Comparison of ENCODE assay signal across 14 cellular contexts in genomic region chr12:120242275-120242799, GRCh38. TPM values are rescaled to one million over a fixed set of nuclear protein-coding genes. Genes with fewer than 3 reads are reported as not detected.
A peak's percentile ranks its signal among the peaks of the same experiment; 100 is the strongest.
DNase-seq lines count a peak whose midpoint lies in the region; ATAC-seq, FAIRE-seq and TF ChIP-seq lines count a peak whose summit lies in the region.
"Had no signal": no experiment of that assay in that cellular context is flagged by ENCODE, and none has a peak within 500 bp of the region (broad histone marks: within the 10 kb centered on the region; RNA-seq: fewer than 3 reads in every experiment).

No MANE protein-coding gene starts in this region.

- H3K9ac ChIP-seq in K562 (ENCODE audit: insufficient read depth in 1 of 2, low read depth in 2 of 2, low read length in 2 of 2): peak overlapping the region in 1 of 2 experiments; percentile 15; a peak in 1 of 4 replicates

- BruUV-seq in K562 (replicated peaks; lab: Mats Ljungman, UMichigan): no TSS peak

- H3K27ac ChIP-seq in CD4-positive, alpha-beta T cell (ENCODE audit: low read depth, low read length): no peak overlapping the region
- H3K27ac ChIP-seq in K562 (ENCODE audit: extremely low read depth, low read depth, low read length) (no peak overlapping the region), psoas muscle (peak overlapping the region; percentile 99), uterus (peak overlapping the region in 1 of 2 donors; percentile 58), SJCRH30 (no peak overlapping the region), caudate nucleus (ENCODE audit: low read depth, low read length) (no peak overlapping the region)

- H3K27ac Mint-ChIP-seq in CD4-positive, alpha-beta T cell: peak overlapping the region; percentile 72
- peak overlapping the region; percentile 17 to 86 (median 78) for H3K27ac Mint-ChIP-seq in immature natural killer cell
- no peak overlapping the region for H3K27ac Mint-ChIP-seq in activated T-helper 2 cell treated with anti-CD3 and anti-CD28 coated beads, Interferon-gamma antibody, Interleukin-2, Interleukin-4, amounts not matched to agents 10 μg/mL and 5 μg/mL and 100 μg/mL, durations not matched to agents 14 hours and 24 hours and 36 hours

- peak in 1 of 2 experiments; percentile 37; a peak in 2 of 4 replicates for TF ChIP-seq RAD21 in K562 (CRISPR knock-in tag; conservative IDR thresholded peaks at IDR 0.05 in 1 of 2, IDR thresholded peaks at IDR 0.05 in 1 of 2)

- H3K9me1 ChIP-seq in K562 (ENCODE audit: control insufficient read depth, insufficient read depth, low read length): peaks cover 7% of the 10 kb centered on the region

- in situ Hi-C loops in K562 (cut with MboI): no loop called here

- peak; percentile 94 for FAIRE-seq in K562 (lab: Jason Lieb, UNC)
- FAIRE-seq: endometrium, urothelium cell line had no signal

- no peak for TF ChIP-seq CTCF in CD4-positive, alpha-beta T cell (IDR thresholded peaks at IDR 0.05)
- TF ChIP-seq CTCF in K562 (IDR thresholded peaks at IDR 0.05 in 2 of 3, conservative IDR thresholded peaks at IDR 0.05 in 1 of 3; ENCODE audit: insufficient read depth in 2 of 3, low read depth in 1 of 3, low read length in 3 of 3): no peak
- no peak for TF ChIP-seq CTCF in psoas muscle (IDR thresholded peaks at IDR 0.05)
- TF ChIP-seq CTCF in uterus (IDR thresholded peaks at IDR 0.05): no peak

- no peaks in the 10 kb centered on the region for H3K9me3 Mint-ChIP-seq in CD4-positive, alpha-beta T cell
- H3K9me3 Mint-ChIP-seq in immature natural killer cell: no peaks in the 10 kb centered on the region
- no peaks in the 10 kb centered on the region for H3K9me3 Mint-ChIP-seq in activated T-helper 2 cell treated with anti-CD3 and anti-CD28 coated beads, Interferon-gamma antibody, Interleukin-2, Interleukin-4, amounts not matched to agents 10 μg/mL and 5 μg/mL and 100 μg/mL, durations not matched to agents 14 hours and 24 hours and 36 hours

- intact Hi-C loops in CD4-positive, alpha-beta T cell (cut with DNase I, micrococcal nuclease): no loop called here
- intact Hi-C loops in K562 (cut with micrococcal nuclease): loop anchor here (1.0 kb wide), 1 partner anchor 13 kb away; no protein-coding TSS in a partner anchor
- intact Hi-C loops in psoas muscle (cut with DNase I): no loop called here
- intact Hi-C loops in uterus (cut with DNase I; ENCODE audit: low total_unique reads): no loop called here
- intact Hi-C loops in activated T-helper 2 cell treated with anti-CD3 and anti-CD28 coated beads, Interferon-gamma antibody, Interleukin-2, Interleukin-4, amounts not matched to agents 10 μg/mL and 5 μg/mL and 100 μg/mL, durations not matched to agents 14 hours and 24 hours and 36 hours (cut with micrococcal nuclease): no loop called here

- H3K36me3 ChIP-seq in K562 (ENCODE audit: control insufficient read depth, insufficient read depth, low read length) (peaks cover 5% of the 10 kb centered on the region; the same call in 1 of the 3 replicates), psoas muscle (ENCODE audit: insufficient read depth in 1 of 2, low read depth in 1 of 2) (peaks cover 0 to 3% of the 10 kb centered on the region in 2 donors), uterus (no peaks in the 10 kb centered on the region), SJCRH30 (no peaks in the 10 kb centered on the region)

- DNase-seq in CD4-positive, alpha-beta T cell: no peak
- DNase-seq in K562 (ENCODE audit: extremely low read depth in 1 of 4, low spot score in 3 of 4): peak; percentile 76 to 95 (median 86)
- DNase-seq in immature natural killer cell: no peak
- DNase-seq in psoas muscle: no peak
- DNase-seq in uterus: no peak
- DNase-seq in SJCRH30: no peak
- no peak for DNase-seq in caudate nucleus (lab: John Stamatoyannopoulos, UW)
- DNase-seq in activated T-helper 2 cell treated with anti-CD3 and anti-CD28 coated beads, Interferon-gamma antibody, Interleukin-2, Interleukin-4, amounts not matched to agents 10 μg/mL and 5 μg/mL and 100 μg/mL, durations not matched to agents 14 hours and 24 hours and 36 hours (ENCODE audit: low spot score): no peak
- DNase-seq: activated CD4-positive, alpha-beta T cell treated with anti-CD3 and anti-CD28 coated beads for 48 hours; hippocampal formation; NCI-H1930 had no signal

- no peak for ATAC-seq in CD4-positive, alpha-beta T cell (ENCODE audit: poor library complexity)
- ATAC-seq in K562 (peak; percentile 97), psoas muscle (no peak)
- ATAC-seq: sciatic nerve had no signal

- H4K20me1 ChIP-seq in K562 (replicated peaks; ENCODE audit: control insufficient read depth, insufficient read depth, low read length): peaks cover 43% of the 10 kb centered on the region

- H3K4me2 ChIP-seq in K562 (ENCODE audit: insufficient read depth, low read length): 0 out of 2 replicates have a peak overlapping the region, but pooled peaks have one; percentile 7

- H3K4me3 Mint-ChIP-seq in CD4-positive, alpha-beta T cell: no peak overlapping the region
- peak overlapping the region; percentile 55 to 76 (median 62) for H3K4me3 Mint-ChIP-seq in immature natural killer cell
- no peak overlapping the region for H3K4me3 Mint-ChIP-seq in activated T-helper 2 cell treated with anti-CD3 and anti-CD28 coated beads, Interferon-gamma antibody, Interleukin-2, Interleukin-4, amounts not matched to agents 10 μg/mL and 5 μg/mL and 100 μg/mL, durations not matched to agents 14 hours and 24 hours and 36 hours (ENCODE audit: low read depth)

- no peak for TF ChIP-seq POLR2A in K562 (conservative IDR thresholded peaks at IDR 0.05)
- TF ChIP-seq POLR2A in uterus (IDR thresholded peaks at IDR 0.05): no peak

- H3K36me3 Mint-ChIP-seq in CD4-positive, alpha-beta T cell (ENCODE audit: low read depth): peaks cover 44% of the 10 kb centered on the region
- H3K36me3 Mint-ChIP-seq in immature natural killer cell: peaks cover 6 to 14% (median 11%) of the 10 kb centered on the region in 3 donors
- peaks cover 23% of the 10 kb centered on the region for H3K36me3 Mint-ChIP-seq in activated T-helper 2 cell treated with anti-CD3 and anti-CD28 coated beads, Interferon-gamma antibody, Interleukin-2, Interleukin-4, amounts not matched to agents 10 μg/mL and 5 μg/mL and 100 μg/mL, durations not matched to agents 14 hours and 24 hours and 36 hours (ENCODE audit: low read depth)

- H3K9me3 ChIP-seq in CD4-positive, alpha-beta T cell (ENCODE audit: control insufficient read depth, low read length): no peaks in the 10 kb centered on the region
- H3K9me3 ChIP-seq in K562 (replicated peaks; ENCODE audit: control insufficient read depth, insufficient read depth, low read depth, low read length) (no peaks in the 10 kb centered on the region), psoas muscle (no peaks in the 10 kb centered on the region), uterus (no peaks in the 10 kb centered on the region), SJCRH30 (replicated peaks) (no peaks in the 10 kb centered on the region)

- 6% methylated on average over 9 of the region's 9 CpGs for WGBS in K562 (ENCODE audit: insufficient coverage, low coverage, missing lambda C conversion rate)
- WGBS in psoas muscle, 3 donors: 43 to 73% (median 48%) methylated on average over 9 of the region's 9 CpGs

- peaks cover 78% of the 10 kb centered on the region for H3K4me1 Mint-ChIP-seq in CD4-positive, alpha-beta T cell (ENCODE audit: low read depth)
- peaks cover 88 to 90% of the 10 kb centered on the region in 2 donors for H3K4me1 Mint-ChIP-seq in immature natural killer cell
- peaks cover 25% of the 10 kb centered on the region for H3K4me1 Mint-ChIP-seq in activated T-helper 2 cell treated with anti-CD3 and anti-CD28 coated beads, Interferon-gamma antibody, Interleukin-2, Interleukin-4, amounts not matched to agents 10 μg/mL and 5 μg/mL and 100 μg/mL, durations not matched to agents 14 hours and 24 hours and 36 hours (ENCODE audit: low read depth)

- POLR2A ChIA-PET in CD4-positive, alpha-beta T cell (lab: Charles Lee): interaction anchor here (0.9 to 1.2 kb wide), 5 partner anchors 10 to 41 kb away, joined by 3 to 6 read pairs (median 5); partner anchors contain the start of genes PXN and RPLP0
- POLR2A ChIA-PET in K562 (lab: Yijun Ruan, JAX): interaction anchor here (0.6 to 4.9 kb wide), 13 partner anchors 10 to 480 kb away, joined by 3 to 28 read pairs (median 4); partner anchors contain the start of genes PXN, RNU4-1, RNU4-2 and RPLP0

- H3K27me3 ChIP-seq in CD4-positive, alpha-beta T cell (ENCODE audit: control insufficient read depth, insufficient read depth, low read length): no peaks in the 10 kb centered on the region
- H3K27me3 ChIP-seq in K562 (ENCODE audit: control insufficient read depth in 2 of 2, insufficient read depth in 2 of 2, low read length in 2 of 2) (no peaks in the 10 kb centered on the region), psoas muscle (ENCODE audit: insufficient read depth in 3 of 3, low read length in 2 of 3) (no peaks in the 10 kb centered on the region), uterus (no peaks in the 10 kb centered on the region), SJCRH30 (no peaks in the 10 kb centered on the region)

- no peak overlapping the region for H2AFZ ChIP-seq in K562 (ENCODE audit: low read depth, low read length)

- H3K27me3 Mint-ChIP-seq in CD4-positive, alpha-beta T cell: no peaks in the 10 kb centered on the region
- peaks cover 0 to 8% (median 3%) of the 10 kb centered on the region in 3 donors for H3K27me3 Mint-ChIP-seq in immature natural killer cell (ENCODE audit: low read depth in 3 of 3)
- no peaks in the 10 kb centered on the region for H3K27me3 Mint-ChIP-seq in activated T-helper 2 cell treated with anti-CD3 and anti-CD28 coated beads, Interferon-gamma antibody, Interleukin-2, Interleukin-4, amounts not matched to agents 10 μg/mL and 5 μg/mL and 100 μg/mL, durations not matched to agents 14 hours and 24 hours and 36 hours (ENCODE audit: low read depth)

- CTCF ChIA-PET in CD4-positive, alpha-beta T cell (lab: Charles Lee): interaction anchor here (1.1 to 1.3 kb wide), 2 partner anchors 14 to 23 kb away, joined by 5 to 7 read pairs; partner anchors contain the start of gene PXN
- CTCF ChIA-PET in K562 (lab: Yijun Ruan, JAX; ENCODE audit: low intra/inter-chr PET ratio): no interaction called here

- H3K79me2 ChIP-seq in K562 (ENCODE audit: control insufficient read depth, insufficient read depth, low read length): peaks cover 29% of the 10 kb centered on the region

- H3K4me3 ChIP-seq in K562 (no peak overlapping the region), psoas muscle (peak overlapping the region; percentile 36), uterus (no peak overlapping the region), SJCRH30 (no peak overlapping the region)

- peak; percentile 85 for TF ChIP-seq EP300 in K562 (IDR thresholded peaks at IDR 0.05; ENCODE audit: low read length)

- H3K4me1 ChIP-seq in K562 (replicated peaks in 1 of 2; ENCODE audit: control insufficient read depth in 2 of 2, insufficient read depth in 2 of 2, low read length in 2 of 2) (peaks cover 30 to 31% of the 10 kb centered on the region in 2 experiments), psoas muscle (peaks cover 87% of the 10 kb centered on the region), uterus (peaks cover 0 to 15% of the 10 kb centered on the region in 2 donors), SJCRH30 (peaks cover 27% of the 10 kb centered on the region)

RNA-seq across cellular contexts. Expression of gene PXN, which starts 23.2 kb away (rescaled TPM):
- total RNA-seq in CD4-positive, alpha-beta T cell: 100 to 1,000 TPM; 229 to 230 TPM
- 70.6 and 142 TPM in 2 replicates for total RNA-seq in K562 (2011; cell fraction: chromatin; rRNA removed; ENCODE audit: low replicate concordance)
- total RNA-seq in K562 (2011; cell fraction: nucleolus; rRNA removed): 45.5 and 48.2 TPM in 2 replicates
- 51.8 and 52.7 TPM in 2 replicates for total RNA-seq in K562 (2011; cell fraction: nucleoplasm; rRNA removed)
- total RNA-seq in K562 (2014; rRNA removed): 18.6 and 22.7 TPM in 2 replicates
- 13.1 and 16.4 TPM in 2 replicates for total RNA-seq in K562 (2014; rRNA removed; fragmentation: Illumina TruSeq; extraction: Trizol)
- total RNA-seq in K562 (2015; rRNA removed; fragmentation: Illumina TruSeq; extraction: Trizol): 13.5 and 14.2 TPM in 2 replicates
- total RNA-seq in K562 (2021): 66.6 and 74.1 TPM in 2 replicates
- 28.6 and 44.1 TPM in 2 replicates for polyA plus RNA-seq in K562 (2011; rRNA removed)
- 31.5 and 36.7 TPM in 2 replicates for polyA plus RNA-seq in K562 (2011; cell fraction: cytosol; rRNA removed)
- 43.4 and 76.1 TPM in 2 replicates for polyA plus RNA-seq in K562 (2011; cell fraction: nucleus; rRNA removed)
- polyA plus RNA-seq in K562 (2012): 59.0 and 70.2 TPM in 2 replicates
- polyA plus RNA-seq in K562 (2014; fragmentation: Illumina TruSeq; extraction: Trizol): 64.7 and 71.8 TPM in 2 replicates
- polyA plus RNA-seq in K562 (2014; fragmentation: Nextera tagmentation; extraction: Ambion mirVana): 1 to 10 TPM; 4.0 to 4.8 TPM
- 40.7 and 42.2 TPM in 2 replicates for polyA plus RNA-seq in K562 (2014; rRNA removed)
- 19.9 and 22.3 TPM in 2 replicates for polyA minus RNA-seq in K562 (2011; rRNA and poly(A)+ RNA removed)
- 16.7 and 38.8 TPM in 2 replicates for polyA minus RNA-seq in K562 (2011; cell fraction: cytosol; rRNA and poly(A)+ RNA removed)
- polyA minus RNA-seq in K562 (2011; cell fraction: nucleus; rRNA and poly(A)+ RNA removed): 12.4 and 19.8 TPM in 2 replicates
- polyA plus RNA-seq in immature natural killer cell: 100 to 1,000 TPM; 132 to 310 (median 240) TPM
- total RNA-seq in psoas muscle: 100 to 1,000 TPM in 2 of 4 donors, 10 to 100 TPM in 2; 67.6 to 166 (median 106) TPM
- 100 to 1,000 TPM in 1 of 3 donors, 10 to 100 TPM in 2; 64.7 to 147 (median 96.2) TPM for polyA plus RNA-seq in psoas muscle
- total RNA-seq in uterus: 100 to 1,000 TPM in 1 of 4 donors, 10 to 100 TPM in 3; 29.6 to 211 (median 41.2) TPM
- 23.2 and 29.7 TPM in 2 replicates for total RNA-seq in SJCRH30 (2014; rRNA removed; shearing (Covaris generic))
- 44.4 and 45.4 TPM in 2 replicates for total RNA-seq in activated T-helper 2 cell treated with anti-CD3 and anti-CD28 coated beads, Interferon-gamma antibody, Interleukin-2, Interleukin-4, amounts not matched to agents 10 μg/mL and 5 μg/mL and 100 μg/mL, durations not matched to agents 14 hours and 24 hours and 36 hours

RNA-seq across cellular contexts. Expression of gene RPLP0, which starts 41.4 kb away (rescaled TPM):
- 1,000 to 10,000 TPM; 1,997 to 2,075 TPM for total RNA-seq in CD4-positive, alpha-beta T cell
- total RNA-seq in K562 (2011; cell fraction: chromatin; rRNA removed; ENCODE audit: low replicate concordance): 1,112 and 2,318 TPM in 2 replicates
- total RNA-seq in K562 (2011; cell fraction: nucleolus; rRNA removed): 2,659 and 3,037 TPM in 2 replicates
- 2,953 and 5,147 TPM in 2 replicates for total RNA-seq in K562 (2011; cell fraction: nucleoplasm; rRNA removed)
- total RNA-seq in K562 (2014; rRNA removed) (4,900 and 6,436 TPM in 2 replicates), K562 (2014; rRNA removed; fragmentation: Illumina TruSeq; extraction: Trizol) (3,191 and 3,833 TPM in 2 replicates), K562 (2015; rRNA removed; fragmentation: Illumina TruSeq; extraction: Trizol) (3,802 and 3,820 TPM in 2 replicates), K562 (2021) (3,845 and 4,075 TPM in 2 replicates), psoas muscle (1,000 to 10,000 TPM in 3 of 4 donors, 100 to 1,000 TPM in 1; 662 to 1,479 (median 1,333) TPM), uterus (1,000 to 10,000 TPM; 1,775 to 3,691 (median 3,260) TPM)
- polyA plus RNA-seq in K562 (2011; rRNA removed) (7,931 and 10,886 TPM in 2 replicates), K562 (2014; fragmentation: Illumina TruSeq; extraction: Trizol) (5,372 and 5,510 TPM in 2 replicates), K562 (2014; fragmentation: Nextera tagmentation; extraction: Ambion mirVana) (1,000 to 10,000 TPM; 6,875 to 7,674 TPM), K562 (2014; rRNA removed) (6,483 and 6,682 TPM in 2 replicates), immature natural killer cell (1,000 to 10,000 TPM in 1 of 3 donors, 100 to 1,000 TPM in 2; 528 to 1,271 (median 768) TPM), psoas muscle (1,000 to 10,000 TPM; 2,571 to 2,845 (median 2,673) TPM)
- 11,423 and 15,718 TPM in 2 replicates for polyA plus RNA-seq in K562 (2011; cell fraction: cytosol; rRNA removed)
- 3,653 and 4,979 TPM in 2 replicates for polyA plus RNA-seq in K562 (2011; cell fraction: nucleus; rRNA removed)
- 4,990 and 8,357 TPM in 2 replicates for polyA plus RNA-seq in K562 (2012)
- 5,001 and 5,431 TPM in 2 replicates for polyA minus RNA-seq in K562 (2011; rRNA and poly(A)+ RNA removed)
- polyA minus RNA-seq in K562 (2011; cell fraction: cytosol; rRNA and poly(A)+ RNA removed): 2,569 and 3,110 TPM in 2 replicates
- 738 and 1,257 TPM in 2 replicates for polyA minus RNA-seq in K562 (2011; cell fraction: nucleus; rRNA and poly(A)+ RNA removed)
- total RNA-seq in SJCRH30 (2014; rRNA removed; shearing (Covaris generic)): 2,854 and 3,078 TPM in 2 replicates
- 2,950 and 3,019 TPM in 2 replicates for total RNA-seq in activated T-helper 2 cell treated with anti-CD3 and anti-CD28 coated beads, Interferon-gamma antibody, Interleukin-2, Interleukin-4, amounts not matched to agents 10 μg/mL and 5 μg/mL and 100 μg/mL, durations not matched to agents 14 hours and 24 hours and 36 hours

RNA-seq across cellular contexts. Expression of gene GCN1, which starts 47.8 kb away (rescaled TPM):
- 100 to 1,000 TPM; 121 to 128 TPM for total RNA-seq in CD4-positive, alpha-beta T cell
- total RNA-seq in K562 (2011; cell fraction: chromatin; rRNA removed; ENCODE audit: low replicate concordance): 689 and 1,391 TPM in 2 replicates
- 533 and 578 TPM in 2 replicates for total RNA-seq in K562 (2011; cell fraction: nucleolus; rRNA removed)
- 336 and 477 TPM in 2 replicates for total RNA-seq in K562 (2011; cell fraction: nucleoplasm; rRNA removed)
- total RNA-seq in K562 (2014; rRNA removed): 96.4 and 124 TPM in 2 replicates
- total RNA-seq in K562 (2014; rRNA removed; fragmentation: Illumina TruSeq; extraction: Trizol): 48.2 and 49.7 TPM in 2 replicates
- total RNA-seq in K562 (2015; rRNA removed; fragmentation: Illumina TruSeq; extraction: Trizol): 51.5 and 54.4 TPM in 2 replicates
- total RNA-seq in K562 (2021): 172 and 190 TPM in 2 replicates
- polyA plus RNA-seq in K562 (2011; rRNA removed): 51.7 and 78.4 TPM in 2 replicates
- 52.9 and 58.6 TPM in 2 replicates for polyA plus RNA-seq in K562 (2011; cell fraction: cytosol; rRNA removed)
- 319 and 415 TPM in 2 replicates for polyA plus RNA-seq in K562 (2011; cell fraction: nucleus; rRNA removed)
- 82.4 and 85.4 TPM in 2 replicates for polyA plus RNA-seq in K562 (2012)
- 81.4 and 108 TPM in 2 replicates for polyA plus RNA-seq in K562 (2014; fragmentation: Illumina TruSeq; extraction: Trizol)
- 10 to 100 TPM; 11.9 to 18.2 TPM for polyA plus RNA-seq in K562 (2014; fragmentation: Nextera tagmentation; extraction: Ambion mirVana)
- polyA plus RNA-seq in K562 (2014; rRNA removed): 78.4 and 94.0 TPM in 2 replicates
- 168 and 179 TPM in 2 replicates for polyA minus RNA-seq in K562 (2011; rRNA and poly(A)+ RNA removed)
- polyA minus RNA-seq in K562 (2011; cell fraction: cytosol; rRNA and poly(A)+ RNA removed): 131 and 132 TPM in 2 replicates
- polyA minus RNA-seq in K562 (2011; cell fraction: nucleus; rRNA and poly(A)+ RNA removed): 176 and 241 TPM in 2 replicates
- 10 to 100 TPM in 2 of 3 donors, 1 to 10 TPM in 1; 9.7 to 26.4 (median 11.3) TPM for polyA plus RNA-seq in immature natural killer cell
- 10 to 100 TPM; 63.1 to 80.9 (median 68.6) TPM for total RNA-seq in psoas muscle
- polyA plus RNA-seq in psoas muscle: 10 to 100 TPM; 19.6 to 55.7 (median 43.2) TPM
- 100 to 1,000 TPM in 1 of 4 donors, 10 to 100 TPM in 3; 50.5 to 106 (median 64.3) TPM for total RNA-seq in uterus
- 49.7 and 61.9 TPM in 2 replicates for total RNA-seq in SJCRH30 (2014; rRNA removed; shearing (Covaris generic))
- total RNA-seq in activated T-helper 2 cell treated with anti-CD3 and anti-CD28 coated beads, Interferon-gamma antibody, Interleukin-2, Interleukin-4, amounts not matched to agents 10 μg/mL and 5 μg/mL and 100 μg/mL, durations not matched to agents 14 hours and 24 hours and 36 hours: 165 and 176 TPM in 2 replicates

RNA-seq across cellular contexts. Expression of gene RNU4-2, which starts 49.4 kb away (rescaled TPM):
- total RNA-seq in CD4-positive, alpha-beta T cell: 1,000 to 10,000 TPM; 8,097 to 9,671 TPM
- total RNA-seq in K562 (2011; cell fraction: chromatin; rRNA removed; ENCODE audit: low replicate concordance): under 0.01 TPM in 2 replicates
- total RNA-seq in K562 (2011; cell fraction: nucleolus; rRNA removed): under 0.01 TPM in 2 replicates
- total RNA-seq in K562 (2011; cell fraction: nucleoplasm; rRNA removed): under 0.01 TPM in 2 replicates
- total RNA-seq in K562 (2014; rRNA removed) (under 0.01 TPM in 2 replicates), K562 (2014; rRNA removed; fragmentation: Illumina TruSeq; extraction: Trizol) (25,223 and 25,496 TPM in 2 replicates), K562 (2015; rRNA removed; fragmentation: Illumina TruSeq; extraction: Trizol) (12,048 and 12,298 TPM in 2 replicates), K562 (2021) (3,537 and 4,682 TPM in 2 replicates), psoas muscle (over 10,000 TPM in 3 of 4 donors, 1,000 to 10,000 TPM in 1; 9,511 to 17,387 (median 16,401) TPM), uterus (over 10,000 TPM in 1 of 4 donors, under 1 TPM in 3; under 0.01 to 24,687 (median under 0.01) TPM)
- polyA plus RNA-seq in K562 (2011; rRNA removed) (under 0.01 TPM in 1 of 2 replicates, not detected in the other), K562 (2014; fragmentation: Illumina TruSeq; extraction: Trizol) (not detected in 2 replicates), K562 (2014; fragmentation: Nextera tagmentation; extraction: Ambion mirVana) (not detected), K562 (2014; rRNA removed) (not detected in 2 replicates), immature natural killer cell (10 to 100 TPM in 1 of 3 donors, not detected in 2; 70.0 TPM), psoas muscle (not detected)
- polyA plus RNA-seq in K562 (2011; cell fraction: cytosol; rRNA removed): under 0.01 TPM in 2 replicates
- under 0.01 TPM in 2 replicates for polyA plus RNA-seq in K562 (2011; cell fraction: nucleus; rRNA removed)
- 413 TPM in 1 of 2 replicates, not detected in the other for polyA plus RNA-seq in K562 (2012)
- 22,641 and 27,760 TPM in 2 replicates for polyA minus RNA-seq in K562 (2011; rRNA and poly(A)+ RNA removed)
- 52,716 and 68,347 TPM in 2 replicates for polyA minus RNA-seq in K562 (2011; cell fraction: cytosol; rRNA and poly(A)+ RNA removed)
- polyA minus RNA-seq in K562 (2011; cell fraction: nucleus; rRNA and poly(A)+ RNA removed): under 0.01 TPM in 2 replicates
- total RNA-seq in SJCRH30 (2014; rRNA removed; shearing (Covaris generic)): under 0.01 TPM in 1 of 2 replicates, not detected in the other
- total RNA-seq in activated T-helper 2 cell treated with anti-CD3 and anti-CD28 coated beads, Interferon-gamma antibody, Interleukin-2, Interleukin-4, amounts not matched to agents 10 μg/mL and 5 μg/mL and 100 μg/mL, durations not matched to agents 14 hours and 24 hours and 36 hours: 5,714 and 6,075 TPM in 2 replicates

RNA-seq across cellular contexts. Expression of gene RNU4-1, which starts 50.7 kb away (rescaled TPM):
- 1,000 to 10,000 TPM in 1 of 2 experiments, 100 to 1,000 TPM in 1; 913 to 1,035 TPM for total RNA-seq in CD4-positive, alpha-beta T cell
- total RNA-seq in K562 (2011; cell fraction: chromatin; rRNA removed; ENCODE audit: low replicate concordance): under 0.01 TPM in 2 replicates
- total RNA-seq in K562 (2011; cell fraction: nucleolus; rRNA removed): under 0.01 TPM in 2 replicates
- total RNA-seq in K562 (2011; cell fraction: nucleoplasm; rRNA removed): under 0.01 TPM in 2 replicates
- total RNA-seq in K562 (2014; rRNA removed) (under 0.01 TPM in 2 replicates), K562 (2014; rRNA removed; fragmentation: Illumina TruSeq; extraction: Trizol) (19,719 and 20,874 TPM in 2 replicates), K562 (2015; rRNA removed; fragmentation: Illumina TruSeq; extraction: Trizol) (10,612 and 10,827 TPM in 2 replicates), K562 (2021) (3,001 and 3,563 TPM in 2 replicates), psoas muscle (1,000 to 10,000 TPM; 1,144 to 3,144 (median 2,601) TPM), uterus (1,000 to 10,000 TPM in 1 of 4 donors, under 1 TPM in 3; under 0.01 to 2,308 (median under 0.01) TPM)
- polyA plus RNA-seq in K562 (2011; rRNA removed) (under 0.01 TPM in 2 replicates), K562 (2014; fragmentation: Illumina TruSeq; extraction: Trizol) (not detected in 2 replicates), K562 (2014; fragmentation: Nextera tagmentation; extraction: Ambion mirVana) (not detected), K562 (2014; rRNA removed) (not detected in 2 replicates), immature natural killer cell (not detected), psoas muscle (not detected)
- under 0.01 TPM in 1 of 2 replicates, not detected in the other for polyA plus RNA-seq in K562 (2011; cell fraction: cytosol; rRNA removed)
- under 0.01 TPM in 2 replicates for polyA plus RNA-seq in K562 (2011; cell fraction: nucleus; rRNA removed)
- 195 TPM in 1 of 2 replicates, not detected in the other for polyA plus RNA-seq in K562 (2012)
- 15,789 and 16,657 TPM in 2 replicates for polyA minus RNA-seq in K562 (2011; rRNA and poly(A)+ RNA removed)
- polyA minus RNA-seq in K562 (2011; cell fraction: cytosol; rRNA and poly(A)+ RNA removed): 57,407 and 78,930 TPM in 2 replicates
- polyA minus RNA-seq in K562 (2011; cell fraction: nucleus; rRNA and poly(A)+ RNA removed): under 0.01 TPM in 2 replicates
- under 0.01 TPM in 2 replicates for total RNA-seq in SJCRH30 (2014; rRNA removed; shearing (Covaris generic))
- total RNA-seq in activated T-helper 2 cell treated with anti-CD3 and anti-CD28 coated beads, Interferon-gamma antibody, Interleukin-2, Interleukin-4, amounts not matched to agents 10 μg/mL and 5 μg/mL and 100 μg/mL, durations not matched to agents 14 hours and 24 hours and 36 hours: 2,603 and 2,662 TPM in 2 replicates

Comparison
In these comparisons a context has a peak if more than half of its experiments do, and no peak if none do; other contexts are left out.
1. DNase-seq: peak in K562 (4 of 4); none in CD4-positive, alpha-beta T cell (0 of 10), immature natural killer cell (0 of 3), psoas muscle (0 of 2), uterus (0 of 2), SJCRH30 (0 of 2), caudate nucleus (0 of 61) and activated T-helper 2 cell treated with anti-CD3 and anti-CD28 coated beads, Interferon-gamma antibody, Interleukin-2, Interleukin-4, amounts not matched to agents 10 μg/mL and 5 μg/mL and 100 μg/mL, durations not matched to agents 14 hours and 24 hours and 36 hours (single experiment).
2. H3K4me3 Mint-ChIP-seq: peak in immature natural killer cell (5 of 5); none in CD4-positive, alpha-beta T cell (single experiment) and activated T-helper 2 cell treated with anti-CD3 and anti-CD28 coated beads, Interferon-gamma antibody, Interleukin-2, Interleukin-4, amounts not matched to agents 10 μg/mL and 5 μg/mL and 100 μg/mL, durations not matched to agents 14 hours and 24 hours and 36 hours (single experiment).